In the genomic region with DNA sequence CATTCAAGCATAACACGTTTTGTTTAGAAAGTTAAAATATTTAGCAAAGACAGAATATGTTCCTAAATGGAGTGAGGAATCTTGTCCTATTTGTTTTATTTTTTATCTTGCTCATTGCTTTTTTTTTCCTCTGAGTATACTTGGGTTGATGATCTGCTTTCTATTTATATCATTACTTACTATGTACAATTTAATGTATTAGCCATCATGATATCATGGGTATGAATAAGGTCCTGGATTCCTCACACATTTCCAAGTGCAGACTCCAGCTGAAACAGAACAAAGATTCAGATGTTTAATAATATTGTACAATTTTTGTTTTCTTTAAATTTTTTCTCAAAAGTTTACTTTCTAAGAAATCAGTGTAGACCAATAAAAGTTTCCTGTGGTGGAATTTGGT, we compare ENCODE assay signal across 31 cellular contexts.
"Had no signal": no experiment of that assay in that cellular context is flagged by ENCODE, and none has a peak within 500 bp of the region (broad histone marks: within the 10 kb centered on the region; RNA-seq: fewer than 3 reads in every experiment).

No MANE protein-coding gene starts in this region.

- H3K36me3 ChIP-seq: adrenal gland, breast epithelium, cardiac muscle cell, colonic mucosa, gastrocnemius medialis, heart left ventricle had no signal

- H3K27me3 ChIP-seq: adrenal gland, breast epithelium, cardiac muscle cell, colonic mucosa, dorsolateral prefrontal cortex, gastrocnemius medialis, heart left ventricle, hepatocyte had no signal

- H3K4me3 ChIP-seq: adrenal gland, breast epithelium, cardiac muscle cell, colonic mucosa, dorsolateral prefrontal cortex, gastrocnemius medialis, heart left ventricle, hepatocyte had no signal

- H3K9me3 ChIP-seq: adrenal gland, breast epithelium, colonic mucosa, gastrocnemius medialis, heart left ventricle had no signal

- DNase-seq: activated CD4-positive, alpha-beta memory T cell treated with anti-CD3 and anti-CD28 coated beads for 36 hours; activated CD4-positive, alpha-beta T cell treated with anti-CD3 and anti-CD28 coated beads for 36 hours; activated CD4-positive, alpha-beta T cell treated with anti-CD3 and anti-CD28 coated beads, Interleukin-2, amount 10 ng/mL, durations not matched to agents 24 days and 14 days; activated CD4-positive, CD25-positive, alpha-beta regulatory T cell; activated CD4-positive, CD25-positive, alpha-beta regulatory T cell treated with anti-CD3 and anti-CD28 coated beads, Interleukin-2, amount 50 U/mL, for 72 hours; activated CD8-positive, alpha-beta memory T cell treated with anti-CD3 and anti-CD28 coated beads, Interleukin-2, amount 10 ng/mL, durations not matched to agents 7 days and 5 days; activated CD8-positive, alpha-beta memory T cell treated with anti-CD3 and anti-CD28 coated beads, Interleukin-2, amount 50 U/mL, for 4 hours; activated CD8-positive, alpha-beta T cell treated with anti-CD3 and anti-CD28 coated beads, Interleukin-2, amount 10 ng/mL, durations not matched to agents 7 days and 5 days; activated effector memory CD4-positive, alpha-beta T cell treated with anti-CD3 and anti-CD28 coated beads, Interleukin-2, amount 50 U/mL, for 16 hours; activated naive CD4-positive, alpha-beta T cell treated with anti-CD3 and anti-CD28 coated beads for 36 hours; activated naive CD8-positive, alpha-beta T cell treated with anti-CD3 and anti-CD28 coated beads for 36 hours; activated naive CD8-positive, alpha-beta T cell treated with anti-CD3 and anti-CD28 coated beads, Interleukin-2, amount 50 U/mL, for 24 hours; activated T-cell treated with anti-CD3 and anti-CD28 coated beads, Interleukin-2, amount 50 U/mL, for 1 hour; activated T-cell treated with anti-CD3 and anti-CD28 coated beads, Interleukin-2, amount 50 U/mL, for 48 hours; adrenal gland; amygdala; aorta; central memory CD4-positive, alpha-beta T cell; cerebellar nuclear complex; colonic mucosa; dorsolateral prefrontal cortex; effector memory CD4-positive, alpha-beta T cell; endodermal cell; gastrocnemius medialis; glutamatergic neuron; heart left ventricle; T-helper 17 cell; T1000 had no signal

- H3K27ac ChIP-seq: adrenal gland, breast epithelium, cardiac muscle cell, colonic mucosa, dorsolateral prefrontal cortex, gastrocnemius medialis, heart left ventricle, hepatocyte had no signal

- H2AFZ ChIP-seq: hepatocyte had no signal

- H3K4me1 ChIP-seq: adrenal gland, breast epithelium, colonic mucosa, gastrocnemius medialis, heart left ventricle had no signal

- H3K4me2 ChIP-seq: hepatocyte had no signal
